Comparison of ENCODE assay signal across 15 cellular contexts in the genomic region with DNA sequence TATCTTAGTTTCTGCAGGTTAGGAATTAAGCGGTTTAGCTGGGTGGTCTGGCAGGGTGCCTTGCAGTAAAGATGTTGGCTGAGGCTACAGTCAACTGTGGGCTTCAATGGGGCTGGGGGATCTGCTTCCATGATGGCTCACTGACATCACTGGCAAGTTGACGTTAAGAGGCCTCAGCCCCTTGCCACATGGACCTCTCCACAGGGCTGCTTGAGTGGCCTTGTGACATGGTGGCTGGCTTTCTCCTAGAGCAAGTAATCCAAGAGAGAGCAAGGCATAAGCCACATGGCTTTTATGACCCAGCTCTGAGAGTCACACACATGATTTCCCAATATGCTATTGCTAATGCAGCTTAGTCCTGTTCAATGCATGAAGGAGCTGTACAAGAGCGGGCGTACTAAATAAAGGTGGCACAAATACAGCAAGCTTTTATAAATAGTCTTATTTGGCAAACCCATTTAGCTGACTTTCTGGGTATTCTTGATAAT.
"Had no signal": no experiment of that assay in that cellular context is flagged by ENCODE, and none has a peak within 500 bp of the region (broad histone marks: within the 10 kb centered on the region; RNA-seq: fewer than 3 reads in every experiment).

No MANE protein-coding gene starts in this region.

- H3K27ac Mint-ChIP-seq: activated CD8-positive, alpha-beta T cell treated with anti-CD3 and anti-CD28 coated beads, Interleukin-2, amount 10 ng/mL, durations not matched to agents 7 days and 5 days; activated naive CD8-positive, alpha-beta T cell treated with anti-CD3 and anti-CD28 coated beads, Interleukin-2, amount 50 U/mL, for 24 hours; natural killer cell treated with Interleukin-12 subunit alpha and Interleukin-12 subunit beta and Interleukin-15 and Interleukin-18, amount 100 ng/mL, for 72 hours; T-helper 2 cell treated with Interferon-gamma antibody and Interleukin-4, amounts not matched to agents 5 μg/mL and 100 μg/mL, for 36 hours had no signal

- H3K4me3 Mint-ChIP-seq: activated CD8-positive, alpha-beta T cell treated with anti-CD3 and anti-CD28 coated beads, Interleukin-2, amount 10 ng/mL, durations not matched to agents 7 days and 5 days; activated naive CD8-positive, alpha-beta T cell treated with anti-CD3 and anti-CD28 coated beads, Interleukin-2, amount 50 U/mL, for 24 hours; natural killer cell treated with Interleukin-12 subunit alpha and Interleukin-12 subunit beta and Interleukin-15 and Interleukin-18, amount 100 ng/mL, for 72 hours; T-helper 2 cell treated with Interferon-gamma antibody and Interleukin-4, amounts not matched to agents 5 μg/mL and 100 μg/mL, for 36 hours had no signal

- H3K27me3 Mint-ChIP-seq: activated naive CD8-positive, alpha-beta T cell treated with anti-CD3 and anti-CD28 coated beads, Interleukin-2, amount 50 U/mL, for 24 hours; natural killer cell treated with Interleukin-12 subunit alpha and Interleukin-12 subunit beta and Interleukin-15 and Interleukin-18, amount 100 ng/mL, for 72 hours had no signal

- H3K27me3 ChIP-seq: esophagus squamous epithelium, gastrocnemius medialis, heart right ventricle, left lung, suprapubic skin, upper lobe of left lung had no signal

- H3K4me1 ChIP-seq: left lung had no signal

- H3K4me3 ChIP-seq: esophagus squamous epithelium, gastrocnemius medialis, heart right ventricle, left lung, suprapubic skin, upper lobe of left lung had no signal

- H3K9me3 ChIP-seq: esophagus squamous epithelium, gastrocnemius medialis, heart right ventricle, left lung, suprapubic skin, upper lobe of left lung had no signal

- H3K9me3 Mint-ChIP-seq: activated naive CD8-positive, alpha-beta T cell treated with anti-CD3 and anti-CD28 coated beads, Interleukin-2, amount 50 U/mL, for 24 hours; natural killer cell treated with Interleukin-12 subunit alpha and Interleukin-12 subunit beta and Interleukin-15 and Interleukin-18, amount 100 ng/mL, for 72 hours had no signal

- H3K27ac ChIP-seq: esophagus squamous epithelium, gastrocnemius medialis, heart right ventricle, left lung, suprapubic skin, upper lobe of left lung had no signal

- DNase-seq: activated CD4-positive, CD25-positive, alpha-beta regulatory T cell treated with anti-CD3 and anti-CD28 coated beads, Interleukin-2, amount 50 U/mL, for 72 hours; activated CD8-positive, alpha-beta T cell treated with anti-CD3 and anti-CD28 coated beads, Interleukin-2, amount 10 ng/mL, durations not matched to agents 7 days and 5 days; activated naive CD4-positive, alpha-beta T cell treated with Interleukin-2 at 50 U/mL for 16 hours; activated naive CD8-positive, alpha-beta T cell treated with anti-CD3 and anti-CD28 coated beads, Interleukin-2, amount 50 U/mL, for 24 hours; esophagus squamous epithelium; gastrocnemius medialis; heart right ventricle; left lung; stimulated activated CD4-positive, alpha-beta T cell treated with anti-CD3 and anti-CD28 coated beads, Interleukin-2, amount 100 ng/mL, for 48 hours; stimulated activated naive CD4-positive, alpha-beta T cell treated with Interleukin-2 at 50 U/mL for 16 hours; SW 1271; upper lobe of left lung had no signal
